1 cellular context compared by ENCODE assay signal in genomic region chr10:78645053-78645787, GRCh38.
TF ChIP-seq lines count a peak whose summit lies in the region.

No MANE protein-coding gene starts in this region.

TF ChIP-seq in HepG2, 621 proteins besides CTCF, POLR2A, EP300 and RAD21 (continued from another document and continues in another):
- TF ChIP-seq FOXP1 (IDR thresholded peaks at IDR 0.05) (no peak), FOXP1 (CRISPR knock-in tag; IDR thresholded peaks at IDR 0.05) (peak; percentile 19; the same call in 1 of the 2 replicates), ZNF253 (CRISPR knock-in tag; IDR thresholded peaks at IDR 0.05; ENCODE audit: borderline replicate concordance) (no peak), ZFP41 (CRISPR knock-in tag; IDR thresholded peaks at IDR 0.05; ENCODE audit: borderline replicate concordance) (no peak), ZNF557 (CRISPR knock-in tag; IDR thresholded peaks at IDR 0.05) (no peak), ADNP (CRISPR knock-in tag; IDR thresholded peaks at IDR 0.05) (no peak), POGZ (CRISPR knock-in tag; IDR thresholded peaks at IDR 0.05) (0 out of 2 replicates have a peak, but pooled peaks have one; percentile 25), MNT (IDR thresholded peaks at IDR 0.05) (no peak), NFYB (CRISPR knock-in tag; IDR thresholded peaks at IDR 0.05) (0 out of 2 replicates have a peak, but pooled peaks have one; percentile 14), SP140L (CRISPR knock-in tag; IDR thresholded peaks at IDR 0.05; ENCODE audit: borderline replicate concordance) (no peak), ZMYM3 (CRISPR knock-in tag; IDR thresholded peaks at IDR 0.05) (peak; percentile 42; the same call in 1 of the 2 replicates), SAP130 (CRISPR knock-in tag; IDR thresholded peaks at IDR 0.05; ENCODE audit: low read depth) (no peak), HIC2 (CRISPR knock-in tag; IDR thresholded peaks at IDR 0.05; ENCODE audit: low read depth) (peak; percentile 68; the same call in 1 of the 2 replicates), HDAC1 (CRISPR knock-in tag; IDR thresholded peaks at IDR 0.05) (peak; percentile 34; the same call in 1 of the 2 replicates), TBX2 (CRISPR knock-in tag; IDR thresholded peaks at IDR 0.05; ENCODE audit: borderline replicate concordance) (no peak), ZNF337 (CRISPR knock-in tag; IDR thresholded peaks at IDR 0.05; ENCODE audit: borderline replicate concordance, low read depth) (no peak), RBM39 (IDR thresholded peaks at IDR 0.05; ENCODE audit: low read depth, low read length, poor library complexity, severe bottlenecking) (no peak), AHDC1 (CRISPR knock-in tag; IDR thresholded peaks at IDR 0.05; ENCODE audit: borderline replicate concordance) (no peak; the same call in 1 of the 2 replicates), ZNF232 (CRISPR knock-in tag; IDR thresholded peaks at IDR 0.05; ENCODE audit: borderline replicate concordance) (no peak), MAX (IDR thresholded peaks at IDR 0.05) (0 out of 2 replicates have a peak, but pooled peaks have one; percentile 24), MXI1 (IDR thresholded peaks at IDR 0.05; ENCODE audit: borderline replicate concordance, low read depth, low read length) (0 out of 3 replicates have a peak, but pooled peaks have one; percentile 8), ZBTB7B (CRISPR knock-in tag; IDR thresholded peaks at IDR 0.05) (0 out of 2 replicates have a peak, but pooled peaks have one; percentile 32), PAXIP1 (CRISPR knock-in tag; conservative IDR thresholded peaks at IDR 0.05) (peak; percentile 71), CEBPZ (IDR thresholded peaks at IDR 0.05; ENCODE audit: low read length) (no peak), ISL2 (CRISPR knock-in tag; IDR thresholded peaks at IDR 0.05) (0 out of 2 replicates have a peak, but pooled peaks have one; percentile 18), ZNF18 (CRISPR knock-in tag; IDR thresholded peaks at IDR 0.05; ENCODE audit: insufficient replicate concordance) (no peak), EHMT2 (IDR thresholded peaks at IDR 0.05; ENCODE audit: borderline replicate concordance, low read depth, low read length) (peak; percentile 34; the same call in 1 of the 2 replicates), GZF1 (CRISPR knock-in tag; IDR thresholded peaks at IDR 0.05) (0 out of 2 replicates have a peak, but pooled peaks have one; percentile 35), EZH2 (conservative IDR thresholded peaks at IDR 0.05; ENCODE audit: low read depth, low read length) (no peak), ZBTB2 (CRISPR knock-in tag; IDR thresholded peaks at IDR 0.05; ENCODE audit: low read depth) (no peak), ZFX (CRISPR knock-in tag; IDR thresholded peaks at IDR 0.05; ENCODE audit: low read depth) (peak; percentile 39; the same call in 1 of the 2 replicates), RXRB (CRISPR knock-in tag; IDR thresholded peaks at IDR 0.05; ENCODE audit: borderline replicate concordance) (no peak), SOX6 (IDR thresholded peaks at IDR 0.05) (no peak), SOX6 (CRISPR knock-in tag; IDR thresholded peaks at IDR 0.05) (peak; percentile 64)
